ENCODE assay signal across 8 cellular contexts in the genomic region with DNA sequence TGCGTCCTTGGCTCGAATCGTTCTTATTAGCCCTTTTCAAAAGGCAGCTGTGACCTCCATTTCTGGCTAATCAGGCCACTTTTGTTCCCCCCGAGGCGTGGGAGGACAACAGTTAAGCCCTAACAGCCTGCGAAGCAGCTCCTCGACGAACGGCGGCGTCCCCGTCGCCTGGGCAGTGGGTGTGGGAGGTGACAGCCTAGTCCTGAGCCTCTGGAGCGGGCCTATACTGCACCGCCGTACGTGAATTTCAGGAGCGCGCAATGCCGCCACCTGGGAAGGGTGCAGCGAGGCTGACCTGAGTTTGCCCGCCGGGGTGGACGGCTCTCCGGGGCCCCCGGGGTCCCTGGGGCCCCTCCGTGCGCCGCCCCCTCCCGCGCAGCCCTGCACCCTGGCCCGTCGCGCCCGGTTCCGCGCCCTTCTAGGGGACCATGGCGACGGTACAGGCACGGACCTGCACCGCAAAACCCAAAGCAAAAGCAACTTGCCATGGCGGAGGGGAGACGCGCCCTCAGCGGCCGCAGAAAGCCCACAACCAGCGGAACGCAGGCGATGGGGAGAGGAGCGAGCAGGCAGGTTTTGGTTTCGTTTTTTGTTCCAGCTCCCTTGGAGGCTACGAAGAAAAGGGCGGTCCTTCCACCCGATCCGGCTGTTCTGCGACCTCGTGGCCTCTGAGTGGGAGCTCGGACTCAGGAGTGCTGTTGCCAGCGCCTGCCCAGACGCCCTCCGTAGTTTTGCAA. TPM values are rescaled to one million over a fixed set of nuclear protein-coding genes. Genes with fewer than 3 reads are reported as not detected.
DNase-seq lines count a peak whose midpoint lies in the region; ATAC-seq and TF ChIP-seq lines count a peak whose summit lies in the region.

A gene (minus strand): TSS at position 624 of the 737 bp plus-strand sequence. CDS start 136 bp downstream, at position 488.

- H3K9me3 Mint-ChIP-seq in activated CD4-positive, alpha-beta T cell treated with anti-CD3 and anti-CD28 coated beads, Interleukin-2, amount 10 ng/mL, durations not matched to agents 7 days and 5 days = no peaks in the 10 kb centered on the region
- H3K9me3 Mint-ChIP-seq in dendritic cell treated with granulocyte-macrophage colony-stimulating factor and Interleukin-4, amounts not matched to agents 40 ng/mL and 50 ng/mL, for 4 days = no peaks in the 10 kb centered on the region

- POLR2A ChIA-PET in activated CD4-positive, alpha-beta T cell treated with anti-CD3 and anti-CD28 coated beads, Interleukin-2, amount 10 ng/mL, durations not matched to agents 7 days and 5 days (lab: Charles Lee) = no interaction called here

- H3K27me3 ChIP-seq in left lung = no peaks in the 10 kb centered on the region

- no peak; the same call in 1 of the 2 replicates for TF ChIP-seq CTCF in AG10803 (conservative IDR thresholded peaks at IDR 0.05; ENCODE audit: low read length)
- TF ChIP-seq CTCF in left lung (IDR thresholded peaks at IDR 0.05) = no peak

- H3K27me3 Mint-ChIP-seq in activated CD4-positive, alpha-beta T cell treated with anti-CD3 and anti-CD28 coated beads, Interleukin-2, amount 10 ng/mL, durations not matched to agents 7 days and 5 days = no peaks in the 10 kb centered on the region
- no peaks in the 10 kb centered on the region for H3K27me3 Mint-ChIP-seq in dendritic cell treated with granulocyte-macrophage colony-stimulating factor and Interleukin-4, amounts not matched to agents 40 ng/mL and 50 ng/mL, for 4 days

- CTCF ChIA-PET in activated CD4-positive, alpha-beta T cell treated with anti-CD3 and anti-CD28 coated beads, Interleukin-2, amount 10 ng/mL, durations not matched to agents 7 days and 5 days (lab: Charles Lee) = interaction anchor here (1.4 kb wide), 1 partner anchor 13 kb away, joined by 4 read pairs; no protein-coding TSS in a partner anchor

- intact Hi-C loops in dendritic cell treated with granulocyte-macrophage colony-stimulating factor and Interleukin-4, amounts not matched to agents 40 ng/mL and 50 ng/mL, for 4 days (cut with micrococcal nuclease) = loop anchor here (2.0 kb wide), 2 partner anchors 27 to 149 kb away; a partner anchor contains a TSS
- intact Hi-C loops in left lung (cut with DNase I) = no loop called here

- H3K9me3 ChIP-seq in left lung = no peaks in the 10 kb centered on the region

- ATAC-seq in GM19025 (IDR thresholded peaks at IDR 0.05; ENCODE audit: low read depth, unreplicated experiment) (peak; percentile 93), HG03280 (IDR thresholded peaks at IDR 0.05; ENCODE audit: unreplicated experiment) (peak; percentile 87), left lung (peak; percentile 95)

- DNase-seq in AG10803 (ENCODE audit: low read depth) = peak; percentile 96
- DNase-seq in NCI-H345 treated with DMSO at 0.1 percent for 48 hours (lab: John Stamatoyannopoulos, UW; ENCODE audit: unreplicated experiment) = peak; percentile 38
- DNase-seq in activated CD4-positive, alpha-beta T cell treated with anti-CD3 and anti-CD28 coated beads, Interleukin-2, amount 10 ng/mL, durations not matched to agents 7 days and 5 days = peak; percentile 93
- DNase-seq in left lung = peak; percentile 93 to 94
- peak; percentile 74 for DNase-seq in stimulated activated CD4-positive, alpha-beta T cell treated with anti-CD3 and anti-CD28 coated beads, Interleukin-2, amount 100 ng/mL, for 4 hours (ENCODE audit: low read depth)

- no peaks in the 10 kb centered on the region for H3K36me3 ChIP-seq in left lung

- peak within 1 kb of the TSS; percentile 87 for H3K4me3 Mint-ChIP-seq in activated CD4-positive, alpha-beta T cell treated with anti-CD3 and anti-CD28 coated beads, Interleukin-2, amount 10 ng/mL, durations not matched to agents 7 days and 5 days
- peak within 1 kb of the TSS; percentile 82 for H3K4me3 Mint-ChIP-seq in dendritic cell treated with granulocyte-macrophage colony-stimulating factor and Interleukin-4, amounts not matched to agents 40 ng/mL and 50 ng/mL, for 4 days

- H3K4me1 Mint-ChIP-seq in activated CD4-positive, alpha-beta T cell treated with anti-CD3 and anti-CD28 coated beads, Interleukin-2, amount 10 ng/mL, durations not matched to agents 7 days and 5 days = peaks cover 36% of the 10 kb centered on the region
- H3K4me1 Mint-ChIP-seq in dendritic cell treated with granulocyte-macrophage colony-stimulating factor and Interleukin-4, amounts not matched to agents 40 ng/mL and 50 ng/mL, for 4 days (ENCODE audit: low read depth) = peaks cover 27% of the 10 kb centered on the region

- H3K27ac Mint-ChIP-seq in activated CD4-positive, alpha-beta T cell treated with anti-CD3 and anti-CD28 coated beads, Interleukin-2, amount 10 ng/mL, durations not matched to agents 7 days and 5 days = peak within 1 kb of the TSS; percentile 98
- H3K27ac Mint-ChIP-seq in dendritic cell treated with granulocyte-macrophage colony-stimulating factor and Interleukin-4, amounts not matched to agents 40 ng/mL and 50 ng/mL, for 4 days = peak within 1 kb of the TSS; percentile 89

- H3K4me3 ChIP-seq in AG10803 (ENCODE audit: low read length) (peak within 1 kb of the TSS; percentile 89), left lung (peak within 1 kb of the TSS; percentile 73)

- peaks cover 4 to 12% of the 10 kb centered on the region in 2 donors for H3K4me1 ChIP-seq in left lung

- peaks cover 13% of the 10 kb centered on the region for H3K36me3 Mint-ChIP-seq in activated CD4-positive, alpha-beta T cell treated with anti-CD3 and anti-CD28 coated beads, Interleukin-2, amount 10 ng/mL, durations not matched to agents 7 days and 5 days (ENCODE audit: low read depth)
- no peaks in the 10 kb centered on the region for H3K36me3 Mint-ChIP-seq in dendritic cell treated with granulocyte-macrophage colony-stimulating factor and Interleukin-4, amounts not matched to agents 40 ng/mL and 50 ng/mL, for 4 days (ENCODE audit: low read depth)

- peak within 1 kb of the TSS; percentile 97 to 99 for H3K27ac ChIP-seq in left lung

RNA-seq across cellular contexts. Expression of the gene that starts here (rescaled TPM):
- 1 to 10 TPM; 6.9 to 8.2 TPM for total RNA-seq in activated CD4-positive, alpha-beta T cell treated with anti-CD3 and anti-CD28 coated beads, Interleukin-2, amount 10 ng/mL, durations not matched to agents 7 days and 5 days
- total RNA-seq in left lung = 1 to 10 TPM; 6.2 to 7.5 TPM

Comparison
In these comparisons a context has a peak if more than half of its experiments do, and no peak if none do; other contexts are left out.
1. Peak in every context shown above with its lines: DNase-seq, ATAC-seq, H3K4me3 ChIP-seq and H3K27ac ChIP-seq.
2. DNase-seq: peak in every context shown above with its lines; median percentile 96 in AG10803; 94 in left lung; 93 in activated CD4-positive, alpha-beta T cell treated with anti-CD3 and anti-CD28 coated beads, Interleukin-2, amount 10 ng/mL, durations not matched to agents 7 days and 5 days; 74 in stimulated activated CD4-positive, alpha-beta T cell treated with anti-CD3 and anti-CD28 coated beads, Interleukin-2, amount 100 ng/mL, for 4 hours; 38 in NCI-H345 treated with DMSO at 0.1 percent for 48 hours.